Comparison of ENCODE assay signal across 25 cellular contexts in genomic region chr16:8548166-8548565, GRCh38. TPM values are rescaled to one million over a fixed set of nuclear protein-coding genes. Genes with fewer than 3 reads are reported as not detected.
"Had no signal": no experiment of that assay in that cellular context is flagged by ENCODE, and none has a peak within 500 bp of the region (broad histone marks: within the 10 kb centered on the region; RNA-seq: fewer than 3 reads in every experiment).

No MANE protein-coding gene starts in this region.

- H3K4me3 ChIP-seq: heart right ventricle, right atrium auricular region, thoracic aorta had no signal

- H3K36me3 ChIP-seq: heart right ventricle, right atrium auricular region, thoracic aorta had no signal

- DNase-seq: effector CD4-positive, alpha-beta T cell; endodermal cell; erythroblast; heart right ventricle; hypothalamus; kidney glomerular epithelial cell; mammary epithelial cell; natural killer cell; stimulated activated CD4-positive, alpha-beta T cell treated with anti-CD3 and anti-CD28 coated beads, Interleukin-15, amount 100 ng/mL, for 24 hours; stimulated activated CD4-positive, alpha-beta T cell treated with anti-CD3 and anti-CD28 coated beads, Interleukin-1b, Interleukin-23, amount 100 ng/mL, for 48 hours; stimulated activated CD4-positive, alpha-beta T cell treated with anti-CD3 and anti-CD28 coated beads, Interleukin-4, amount 100 ng/mL, for 24 hours; substantia nigra; trophoblast cell had no signal

- H3K27me3 ChIP-seq: right atrium auricular region had no signal

- H3K4me1 ChIP-seq: heart right ventricle, right atrium auricular region had no signal

- H3K27ac ChIP-seq: heart right ventricle, right atrium auricular region, thoracic aorta had no signal

- H3K9me3 ChIP-seq: heart right ventricle, right atrium auricular region, thoracic aorta had no signal

RNA-seq across cellular contexts. Expression of gene TMEM114, which starts 42.1 kb away (rescaled TPM):
- total RNA-seq: endothelial cell of umbilical vein, frontal cortex, left lobe of liver, lower leg skin, mammary epithelial cell, mesenteric fat pad, mononuclear cell, myocyte, natural killer cell, neural crest cell, osteocyte, posterior vena cava, right atrium auricular region, thoracic aorta had no signal
- polyA plus RNA-seq: endothelial cell of umbilical vein, heart right ventricle, mammary epithelial cell had no signal
